Comparison of ENCODE assay signal across 27 cellular contexts in genomic region chr11:65692367-65692766, GRCh38. TPM values are rescaled to one million over a fixed set of nuclear protein-coding genes. Genes with fewer than 3 reads are reported as not detected.
DNase-seq lines count a peak whose midpoint lies in the region; ATAC-seq and TF ChIP-seq lines count a peak whose summit lies in the region.
"Had no signal": no experiment of that assay in that cellular context is flagged by ENCODE, and none has a peak within 500 bp of the region (broad histone marks: within the 10 kb centered on the region; RNA-seq: fewer than 3 reads in every experiment).

No MANE protein-coding gene starts in this region.

- H3K4me1 ChIP-seq in endodermal cell (ENCODE audit: control insufficient read depth, insufficient read depth, low read length) = peaks cover 7% of the 10 kb centered on the region
- H3K4me1 ChIP-seq in neural progenitor cell = no peaks in the 10 kb centered on the region
- H3K4me1 ChIP-seq: ascending aorta, gastrocnemius medialis, Peyer's patch had no signal

- H3K27me3 Mint-ChIP-seq in activated CD4-positive, alpha-beta T cell treated with anti-CD3 and anti-CD28 coated beads for 36 hours = no peaks in the 10 kb centered on the region
- H3K27me3 Mint-ChIP-seq in endodermal cell (ENCODE audit: insufficient read depth) (peaks cover 2% of the 10 kb centered on the region), neural progenitor cell (ENCODE audit: insufficient read depth, low read depth) (peaks cover 9% of the 10 kb centered on the region)

- CTCF ChIA-PET in activated CD4-positive, alpha-beta T cell treated with anti-CD3 and anti-CD28 coated beads for 36 hours (lab: Charles Lee) = interaction anchor here (0.7 to 1.1 kb wide), 2 partner anchors 8 to 13 kb away, joined by 3 read pairs; no protein-coding TSS in a partner anchor

- H2AFZ ChIP-seq in neural progenitor cell (replicated peaks) = peak overlapping the region; percentile 86

- no peaks in the 10 kb centered on the region for H3K79me2 ChIP-seq in neural progenitor cell (ENCODE audit: low read depth)

- no peaks in the 10 kb centered on the region for H3K36me3 ChIP-seq in endodermal cell (ENCODE audit: control insufficient read depth, insufficient read depth, low read length)
- H3K36me3 ChIP-seq in neural progenitor cell = no peaks in the 10 kb centered on the region
- H3K36me3 ChIP-seq: ascending aorta, gastrocnemius medialis, left lung, Peyer's patch had no signal

- intact Hi-C loops in activated CD4-positive, alpha-beta T cell treated with anti-CD3 and anti-CD28 coated beads for 36 hours (cut with DNase I, micrococcal nuclease) = no loop called here
- intact Hi-C loops in Right ventricle myocardium superior (cut with DNase I) = no loop called here

- peak overlapping the region; percentile 29 for H3K4me3 ChIP-seq in endodermal cell (ENCODE audit: low read length)
- no peak overlapping the region for H3K4me3 ChIP-seq in neural progenitor cell
- H3K4me3 ChIP-seq: ascending aorta, coronary artery, gastrocnemius medialis, left lung, Peyer's patch, smooth muscle cell had no signal

- no peaks in the 10 kb centered on the region for H3K9me3 ChIP-seq in endodermal cell (ENCODE audit: control insufficient read depth, low read length)
- H3K9me3 ChIP-seq in neural progenitor cell (ENCODE audit: low read depth) = no peaks in the 10 kb centered on the region
- H3K9me3 ChIP-seq: ascending aorta, gastrocnemius medialis, left lung, Peyer's patch had no signal

- H3K27me3 ChIP-seq in endodermal cell (ENCODE audit: control insufficient read depth, insufficient read depth, low read length, poor library complexity, severe bottlenecking) = no peaks in the 10 kb centered on the region
- H3K27me3 ChIP-seq in neural progenitor cell = no peaks in the 10 kb centered on the region
- H3K27me3 ChIP-seq: ascending aorta, gastrocnemius medialis, left lung, Peyer's patch had no signal

- H3K36me3 Mint-ChIP-seq in activated CD4-positive, alpha-beta T cell treated with anti-CD3 and anti-CD28 coated beads for 36 hours (ENCODE audit: low read depth) = no peaks in the 10 kb centered on the region
- no peaks in the 10 kb centered on the region for H3K36me3 Mint-ChIP-seq in endodermal cell (ENCODE audit: low read depth)
- H3K36me3 Mint-ChIP-seq in neural progenitor cell = no peaks in the 10 kb centered on the region
- H3K36me3 Mint-ChIP-seq: activated naive CD8-positive, alpha-beta T cell treated with anti-CD3 and anti-CD28 coated beads, Interleukin-2, amount 10 ng/mL, durations not matched to agents 7 days and 5 days; mesothelial cell of epicardium; natural killer cell had no signal

- no peaks in the 10 kb centered on the region for H3K9me3 Mint-ChIP-seq in activated CD4-positive, alpha-beta T cell treated with anti-CD3 and anti-CD28 coated beads for 36 hours (ENCODE audit: low read depth)
- H3K9me3 Mint-ChIP-seq in endodermal cell = no peaks in the 10 kb centered on the region
- H3K9me3 Mint-ChIP-seq in neural progenitor cell = no peaks in the 10 kb centered on the region
- H3K9me3 Mint-ChIP-seq: activated naive CD8-positive, alpha-beta T cell treated with anti-CD3 and anti-CD28 coated beads, Interleukin-2, amount 10 ng/mL, durations not matched to agents 7 days and 5 days; HFFc6; mesothelial cell of epicardium; natural killer cell had no signal

- H3K27ac Mint-ChIP-seq in activated CD4-positive, alpha-beta T cell treated with anti-CD3 and anti-CD28 coated beads for 36 hours = peak overlapping the region; percentile 6
- H3K27ac Mint-ChIP-seq in endodermal cell (peak overlapping the region; percentile 81), neural progenitor cell (peak overlapping the region; percentile 21)
- H3K27ac Mint-ChIP-seq: activated CD8-positive, alpha-beta T cell treated with anti-CD3 and anti-CD28 coated beads, Interleukin-2, amount 10 ng/mL, durations not matched to agents 7 days and 5 days; activated naive CD8-positive, alpha-beta T cell treated with anti-CD3 and anti-CD28 coated beads, Interleukin-2, amount 10 ng/mL, durations not matched to agents 7 days and 5 days; HFFc6; mesothelial cell of epicardium; natural killer cell had no signal

- H3K4me3 Mint-ChIP-seq in activated CD4-positive, alpha-beta T cell treated with anti-CD3 and anti-CD28 coated beads for 36 hours = no peak overlapping the region
- H3K4me3 Mint-ChIP-seq in endodermal cell = no peak overlapping the region
- peak overlapping the region; percentile 2 for H3K4me3 Mint-ChIP-seq in neural progenitor cell
- H3K4me3 Mint-ChIP-seq: activated CD8-positive, alpha-beta T cell treated with anti-CD3 and anti-CD28 coated beads, Interleukin-2, amount 10 ng/mL, durations not matched to agents 7 days and 5 days; activated naive CD8-positive, alpha-beta T cell treated with anti-CD3 and anti-CD28 coated beads, Interleukin-2, amount 10 ng/mL, durations not matched to agents 7 days and 5 days; HFFc6; mesothelial cell of epicardium; natural killer cell had no signal

- POLR2A ChIA-PET in activated CD4-positive, alpha-beta T cell treated with anti-CD3 and anti-CD28 coated beads for 36 hours (lab: Charles Lee) = interaction anchor here (0.7 kb wide), 1 partner anchor 310 kb away, joined by 6 read pairs; the partner anchor contains the start of gene BANF1

- peak overlapping the region; percentile 6 for H3K9ac ChIP-seq in endodermal cell (ENCODE audit: extremely low read depth, low read length, poor library complexity, severe bottlenecking)
- no peak overlapping the region for H3K9ac ChIP-seq in neural progenitor cell

- TF ChIP-seq CTCF in endodermal cell (conservative IDR thresholded peaks at IDR 0.05) (no peak), neural progenitor cell (IDR thresholded peaks at IDR 0.05) (no peak)

- H3K4me2 ChIP-seq in neural progenitor cell = no peak overlapping the region
- H3K4me2 ChIP-seq: smooth muscle cell had no signal

- WGBS in endodermal cell (ENCODE audit: insufficient coverage in 1 of 2, insufficient read length in 1 of 2), 2 experiments = 82 to 84% methylated on average over 10 to 11 of the region's 11 CpGs

- peaks cover 4% of the 10 kb centered on the region for H3F3A ChIP-seq in neural progenitor cell (ENCODE audit: low read depth)

- H3K27ac ChIP-seq in endodermal cell (ENCODE audit: low read depth, low read length) (no peak overlapping the region), neural progenitor cell (no peak overlapping the region)
- H3K27ac ChIP-seq: ascending aorta, coronary artery, gastrocnemius medialis, HL-60, left lung, Peyer's patch had no signal

- DNase-seq in activated CD4-positive, alpha-beta T cell treated with anti-CD3 and anti-CD28 coated beads for 36 hours = no peak
- DNase-seq in activated CD4-positive, alpha-beta T cell treated with anti-CD3 and anti-CD28 coated beads for 1 hour = no peak
- DNase-seq in endodermal cell = peak; percentile 49
- DNase-seq in neural progenitor cell (ENCODE audit: low spot score) = no peak
- DNase-seq in Right ventricle myocardium superior = no peak
- DNase-seq in G401 (ENCODE audit: low spot score) = no peak
- DNase-seq: activated CD8-positive, alpha-beta T cell treated with anti-CD3 and anti-CD28 coated beads, Interleukin-2, amount 10 ng/mL, durations not matched to agents 7 days and 5 days; activated effector memory CD4-positive, alpha-beta T cell treated with Interleukin-2 at 50 U/mL for 16 hours; activated naive CD8-positive, alpha-beta T cell treated with anti-CD3 and anti-CD28 coated beads, Interleukin-2, amount 10 ng/mL, durations not matched to agents 7 days and 5 days; activated T-cell treated with anti-CD3 and anti-CD28 coated beads for 4 hours; gastrocnemius medialis; HFFc6; left lung; natural killer cell; NCI-H1092; NCI-H1694 treated with DMSO at 0.1 percent for 48 hours; NCI-H2171 treated with DMSO at 0.1 percent for 48 hours; NCI-H524 treated with DMSO at 0.1 percent for 48 hours; Peyer's patch; stimulated activated CD4-positive, alpha-beta T cell treated with anti-CD3 and anti-CD28 coated beads, Interleukin-2, amount 100 ng/mL, for 24 hours had no signal

- H4K20me1 ChIP-seq in neural progenitor cell (ENCODE audit: low read depth) = no peaks in the 10 kb centered on the region

- H3K4me1 Mint-ChIP-seq in activated CD4-positive, alpha-beta T cell treated with anti-CD3 and anti-CD28 coated beads for 36 hours = no peaks in the 10 kb centered on the region
- H3K4me1 Mint-ChIP-seq in endodermal cell (peaks cover 13% of the 10 kb centered on the region), neural progenitor cell (peaks cover 9% of the 10 kb centered on the region)

- in situ Hi-C loops in G401 (cut with HindIII; ENCODE audit: low sequenced_read_pairs) = no loop called here

- no peak for ATAC-seq in activated CD4-positive, alpha-beta T cell treated with anti-CD3 and anti-CD28 coated beads for 36 hours
- ATAC-seq in Right ventricle myocardium superior (ENCODE audit: poor library complexity) = no peak
- ATAC-seq in HG02938 (IDR thresholded peaks at IDR 0.05; ENCODE audit: unreplicated experiment) = no peak
- ATAC-seq in HG02798 (IDR thresholded peaks at IDR 0.05; ENCODE audit: poor library complexity, unreplicated experiment) = no peak
- ATAC-seq: activated CD8-positive, alpha-beta T cell treated with anti-CD3 and anti-CD28 coated beads, Interleukin-2, amount 10 ng/mL, durations not matched to agents 7 days and 5 days; gastrocnemius medialis; left lung; natural killer cell had no signal

RNA-seq across cellular contexts. Expression of gene KAT5, which starts 19.7 kb away (rescaled TPM):
- 10 to 100 TPM; 56.5 to 65.1 TPM for total RNA-seq in activated CD4-positive, alpha-beta T cell treated with anti-CD3 and anti-CD28 coated beads for 36 hours
- 10 to 100 TPM; 48.5 to 48.8 TPM for total RNA-seq in endodermal cell
- polyA plus RNA-seq in endodermal cell (2013, experiment 1 of 2) = 50.5 TPM
- polyA plus RNA-seq in endodermal cell (2013, experiment 2 of 2) = 47.3 TPM
- 21.0 and 41.7 TPM in 2 replicates for total RNA-seq in neural progenitor cell (ENCODE audit: low replicate concordance)
- 40.8 TPM for total RNA-seq in Right ventricle myocardium superior
- 66.3 and 71.4 TPM in 2 replicates for total RNA-seq in G401 (2014; rRNA removed; shearing (Covaris generic))

RNA-seq across cellular contexts. Expression of gene RNASEH2C, which starts 28.2 kb away (rescaled TPM):
- total RNA-seq in activated CD4-positive, alpha-beta T cell treated with anti-CD3 and anti-CD28 coated beads for 36 hours = 10 to 100 TPM; 72.5 to 96.8 TPM
- total RNA-seq in endodermal cell (10 to 100 TPM; 41.6 to 47.9 TPM), neural progenitor cell (ENCODE audit: low replicate concordance) (23.4 and 53.3 TPM in 2 replicates), Right ventricle myocardium superior (49.5 TPM)
- polyA plus RNA-seq in endodermal cell (2013, experiment 1 of 2) = 25.8 TPM
- polyA plus RNA-seq in endodermal cell (2013, experiment 2 of 2) = 21.7 TPM
- 86.2 and 132 TPM in 2 replicates for total RNA-seq in G401 (2014; rRNA removed; shearing (Covaris generic))

RNA-seq across cellular contexts. Expression of gene RELA, which starts 29.7 kb away (rescaled TPM):
- 100 to 1,000 TPM in 1 of 2 experiments, 10 to 100 TPM in 1; 76.9 to 109 TPM for total RNA-seq in activated CD4-positive, alpha-beta T cell treated with anti-CD3 and anti-CD28 coated beads for 36 hours
- total RNA-seq in endodermal cell = 10 to 100 TPM; 40.2 to 41.1 TPM
- polyA plus RNA-seq in endodermal cell (2013, experiment 1 of 2) = 50.0 TPM
- 41.7 TPM for polyA plus RNA-seq in endodermal cell (2013, experiment 2 of 2)
- 11.0 and 14.7 TPM in 2 replicates for total RNA-seq in neural progenitor cell (ENCODE audit: low replicate concordance)
- 31.0 TPM for total RNA-seq in Right ventricle myocardium superior
- 29.7 and 38.0 TPM in 2 replicates for total RNA-seq in G401 (2014; rRNA removed; shearing (Covaris generic))

RNA-seq across cellular contexts. Expression of gene SIPA1, which starts 54.5 kb away (rescaled TPM):
- total RNA-seq in activated CD4-positive, alpha-beta T cell treated with anti-CD3 and anti-CD28 coated beads for 36 hours = 100 to 1,000 TPM; 181 to 202 TPM
- 10 to 100 TPM; 39.9 to 46.8 TPM for total RNA-seq in endodermal cell
- polyA plus RNA-seq in endodermal cell (2013, experiment 1 of 2) = 22.0 TPM
- 18.3 TPM for polyA plus RNA-seq in endodermal cell (2013, experiment 2 of 2)
- total RNA-seq in neural progenitor cell (ENCODE audit: low replicate concordance) = 4.7 and 16.4 TPM in 2 replicates
- total RNA-seq in Right ventricle myocardium superior = 22.5 TPM
- total RNA-seq in G401 (2014; rRNA removed; shearing (Covaris generic)) = 22.5 and 25.2 TPM in 2 replicates

Comparison
In these comparisons a context has a peak if more than half of its experiments do, and no peak if none do; other contexts are left out.
1. H3K27ac Mint-ChIP-seq: peak in every context shown above with its lines; median percentile 81 in endodermal cell; 21 in neural progenitor cell; 6 in activated CD4-positive, alpha-beta T cell treated with anti-CD3 and anti-CD28 coated beads for 36 hours.